Comparison of ENCODE assay signal across 2 cellular contexts in the genomic region with DNA sequence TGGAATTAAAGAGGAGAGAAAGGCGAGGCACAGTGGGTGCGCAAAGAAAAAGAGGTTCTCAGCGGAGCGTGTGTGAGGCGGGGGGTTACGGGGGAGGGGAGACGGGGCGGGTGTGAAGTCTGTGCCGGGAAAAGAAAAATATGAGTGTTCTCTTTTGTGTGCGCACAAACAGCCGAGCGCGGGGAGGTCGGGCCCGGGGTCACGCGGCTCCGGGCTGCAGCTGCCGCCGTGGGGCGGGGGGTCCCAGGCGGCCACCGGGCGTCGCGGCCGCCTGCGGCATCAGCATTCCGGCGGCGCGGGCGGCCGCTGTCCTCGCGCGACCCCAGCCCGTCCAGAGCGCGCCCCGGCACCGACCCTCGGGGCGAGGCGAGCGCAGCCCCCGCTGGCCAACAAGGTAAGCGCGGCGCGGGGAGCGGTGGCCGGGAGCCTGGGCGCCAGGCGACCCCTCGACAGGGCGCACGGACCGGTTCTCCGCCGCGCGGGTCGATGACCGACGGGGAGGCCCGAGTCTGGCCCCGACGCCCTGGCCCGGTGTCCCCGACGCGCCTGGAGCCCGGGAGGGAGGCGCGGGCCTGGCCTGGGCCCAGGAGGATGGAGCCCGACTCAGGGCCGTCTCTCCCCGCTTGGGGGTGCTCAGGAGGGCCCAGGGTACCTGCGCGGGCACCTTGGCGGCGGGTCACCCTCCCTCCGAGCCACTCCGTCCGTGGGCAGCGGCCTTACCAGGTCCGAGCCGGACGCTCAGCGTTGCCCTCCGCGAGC.
TF ChIP-seq lines count a peak whose summit lies in the region.

No MANE protein-coding gene starts in this region.

TF ChIP-seq in H1, 55 proteins besides CTCF, POLR2A, EP300 and RAD21:
- TF ChIP-seq NRF1 (IDR thresholded peaks at IDR 0.05; ENCODE audit: low read depth, low read length) (no peak), SIRT6 (IDR thresholded peaks at IDR 0.05; ENCODE audit: low read length) (no peak), BACH1 (IDR thresholded peaks at IDR 0.05; ENCODE audit: low read length) (no peak), CEBPB (IDR thresholded peaks at IDR 0.05; ENCODE audit: low read depth, low read length) (no peak), SP2 (IDR thresholded peaks at IDR 0.05; ENCODE audit: low read length) (no peak), TAF7 (optimal IDR thresholded peaks at IDR 0.05; ENCODE audit: borderline replicate concordance, low read depth, low read length) (no peak), KDM5A (IDR thresholded peaks at IDR 0.05; ENCODE audit: low read length) (no peak), SRF (IDR thresholded peaks at IDR 0.05; ENCODE audit: low read depth, low read length) (no peak), ASH2L (IDR thresholded peaks at IDR 0.05; ENCODE audit: low read length) (no peak), JUN (IDR thresholded peaks at IDR 0.05; ENCODE audit: low read depth, low read length) (no peak), KDM1A (IDR thresholded peaks at IDR 0.05; ENCODE audit: borderline replicate concordance, low read length) (no peak), EZH2 (IDR thresholded peaks at IDR 0.05; ENCODE audit: low read depth, low read length, severe bottlenecking) (peak; percentile 56), GABPA (IDR thresholded peaks at IDR 0.05; ENCODE audit: borderline replicate concordance, insufficient read depth, low read length) (0 out of 2 replicates have a peak, but pooled peaks have one; percentile 23), SAP30 (IDR thresholded peaks at IDR 0.05; ENCODE audit: insufficient read depth, insufficient replicate concordance, low read length) (no peak), BRCA1 (IDR thresholded peaks at IDR 0.05; ENCODE audit: low read depth, low read length) (no peak), SP1 (IDR thresholded peaks at IDR 0.05; ENCODE audit: low read depth, low read length) (no peak), SUZ12 (IDR thresholded peaks at IDR 0.05; ENCODE audit: low read length) (peak; percentile 21), JUND (IDR thresholded peaks at IDR 0.05; ENCODE audit: low read length) (no peak), KDM4A (IDR thresholded peaks at IDR 0.05; ENCODE audit: low read depth, low read length, severe bottlenecking) (peak; percentile 34), RFX5 (IDR thresholded peaks at IDR 0.05; ENCODE audit: borderline replicate concordance, low read depth, low read length) (no peak), MAFK (IDR thresholded peaks at IDR 0.05; ENCODE audit: low read depth, low read length) (no peak), EGR1 (IDR thresholded peaks at IDR 0.05; ENCODE audit: borderline replicate concordance, low read depth, low read length) (no peak)

TF ChIP-seq in SK-N-SH, 30 proteins besides CTCF, POLR2A, EP300 and RAD21:
- TF ChIP-seq FOSL2 (IDR thresholded peaks at IDR 0.05; ENCODE audit: borderline replicate concordance, low read depth) (no peak), GABPA (IDR thresholded peaks at IDR 0.05; ENCODE audit: low read depth) (no peak), MEF2A (IDR thresholded peaks at IDR 0.05; ENCODE audit: borderline replicate concordance, low read depth) (no peak), SMC3 (IDR thresholded peaks at IDR 0.05; ENCODE audit: low read depth, low read length) (no peak), TEAD4 (IDR thresholded peaks at IDR 0.05; ENCODE audit: borderline replicate concordance, insufficient read depth) (no peak), RXRA (IDR thresholded peaks at IDR 0.05; ENCODE audit: borderline replicate concordance, low read depth) (no peak), POLR2AphosphoS5 (IDR thresholded peaks at IDR 0.05; ENCODE audit: low read depth, low read length) (no peak), EZH2phosphoT487 (IDR thresholded peaks at IDR 0.05; ENCODE audit: borderline replicate concordance, low read depth) (no peak), MXI1 (IDR thresholded peaks at IDR 0.05; ENCODE audit: low read depth, low read length) (no peak), RCOR1 (IDR thresholded peaks at IDR 0.05; ENCODE audit: low read length) (no peak)
- TF ChIP-seq, protein P1, sequence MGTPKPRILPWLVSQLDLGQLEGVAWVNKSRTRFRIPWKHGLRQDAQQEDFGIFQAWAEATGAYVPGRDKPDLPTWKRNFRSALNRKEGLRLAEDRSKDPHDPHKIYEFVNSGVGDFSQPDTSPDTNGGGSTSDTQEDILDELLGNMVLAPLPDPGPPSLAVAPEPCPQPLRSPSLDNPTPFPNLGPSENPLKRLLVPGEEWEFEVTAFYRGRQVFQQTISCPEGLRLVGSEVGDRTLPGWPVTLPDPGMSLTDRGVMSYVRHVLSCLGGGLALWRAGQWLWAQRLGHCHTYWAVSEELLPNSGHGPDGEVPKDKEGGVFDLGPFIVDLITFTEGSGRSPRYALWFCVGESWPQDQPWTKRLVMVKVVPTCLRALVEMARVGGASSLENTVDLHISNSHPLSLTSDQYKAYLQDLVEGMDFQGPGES (IDR thresholded peaks at IDR 0.05; ENCODE audit: low read depth, low read length), result no peak
- TF ChIP-seq, protein P2, sequence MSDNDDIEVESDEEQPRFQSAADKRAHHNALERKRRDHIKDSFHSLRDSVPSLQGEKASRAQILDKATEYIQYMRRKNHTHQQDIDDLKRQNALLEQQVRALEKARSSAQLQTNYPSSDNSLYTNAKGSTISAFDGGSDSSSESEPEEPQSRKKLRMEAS (IDR thresholded peaks at IDR 0.05; ENCODE audit: low read depth), result no peak
- TF ChIP-seq, protein P3, sequence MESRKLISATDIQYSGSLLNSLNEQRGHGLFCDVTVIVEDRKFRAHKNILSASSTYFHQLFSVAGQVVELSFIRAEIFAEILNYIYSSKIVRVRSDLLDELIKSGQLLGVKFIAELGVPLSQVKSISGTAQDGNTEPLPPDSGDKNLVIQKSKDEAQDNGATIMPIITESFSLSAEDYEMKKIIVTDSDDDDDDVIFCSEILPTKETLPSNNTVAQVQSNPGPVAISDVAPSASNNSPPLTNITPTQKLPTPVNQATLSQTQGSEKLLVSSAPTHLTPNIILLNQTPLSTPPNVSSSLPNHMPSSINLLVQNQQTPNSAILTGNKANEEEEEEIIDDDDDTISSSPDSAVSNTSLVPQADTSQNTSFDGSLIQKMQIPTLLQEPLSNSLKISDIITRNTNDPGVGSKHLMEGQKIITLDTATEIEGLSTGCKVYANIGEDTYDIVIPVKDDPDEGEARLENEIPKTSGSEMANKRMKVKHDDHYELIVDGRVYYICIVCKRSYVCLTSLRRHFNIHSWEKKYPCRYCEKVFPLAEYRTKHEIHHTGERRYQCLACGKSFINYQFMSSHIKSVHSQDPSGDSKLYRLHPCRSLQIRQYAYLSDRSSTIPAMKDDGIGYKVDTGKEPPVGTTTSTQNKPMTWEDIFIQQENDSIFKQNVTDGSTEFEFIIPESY (IDR thresholded peaks at IDR 0.05; ENCODE audit: borderline replicate concordance, low read depth), result no peak
- TF ChIP-seq, protein P4, sequence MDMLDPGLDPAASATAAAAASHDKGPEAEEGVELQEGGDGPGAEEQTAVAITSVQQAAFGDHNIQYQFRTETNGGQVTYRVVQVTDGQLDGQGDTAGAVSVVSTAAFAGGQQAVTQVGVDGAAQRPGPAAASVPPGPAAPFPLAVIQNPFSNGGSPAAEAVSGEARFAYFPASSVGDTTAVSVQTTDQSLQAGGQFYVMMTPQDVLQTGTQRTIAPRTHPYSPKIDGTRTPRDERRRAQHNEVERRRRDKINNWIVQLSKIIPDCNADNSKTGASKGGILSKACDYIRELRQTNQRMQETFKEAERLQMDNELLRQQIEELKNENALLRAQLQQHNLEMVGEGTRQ (IDR thresholded peaks at IDR 0.05; ENCODE audit: borderline replicate concordance, low read depth, low read length), result no peak
